16 cellular contexts compared by ENCODE assay signal in the genomic region with DNA sequence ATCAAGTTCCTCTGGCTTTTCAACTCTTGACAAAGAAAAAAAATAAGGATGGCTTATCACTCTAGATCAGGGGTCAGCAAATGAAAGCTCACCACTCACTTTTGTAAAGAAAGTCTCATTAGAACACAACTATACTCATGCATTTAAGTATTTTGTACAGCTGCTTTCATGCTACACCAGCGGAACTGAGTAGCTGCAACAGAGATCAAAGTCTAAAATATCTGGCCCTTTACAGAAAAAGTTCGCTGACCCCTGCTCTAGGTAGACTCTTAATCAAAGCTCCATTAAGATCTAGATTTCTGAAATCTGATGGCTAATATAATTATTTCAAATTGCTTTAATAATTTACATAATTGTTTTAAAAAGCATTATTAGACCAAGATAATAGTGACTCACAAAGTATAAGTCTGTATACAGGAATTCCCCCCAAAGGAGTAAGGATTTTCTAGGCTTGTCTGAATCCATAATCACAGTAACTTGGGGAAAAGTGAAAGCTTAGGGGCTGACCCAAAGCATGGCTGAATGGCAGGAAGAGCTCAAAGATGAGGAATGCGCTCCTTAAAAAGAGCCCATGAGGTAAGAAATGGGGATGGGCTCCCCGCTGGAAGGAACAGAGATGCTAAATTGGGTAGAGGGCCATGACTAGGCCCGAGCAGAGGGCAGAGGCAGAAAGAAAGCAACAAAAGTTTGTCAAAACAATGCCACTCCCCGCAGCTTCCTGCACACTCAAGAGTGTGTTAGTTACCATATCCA.
DNase-seq lines count a peak whose midpoint lies in the region; ATAC-seq, FAIRE-seq and TF ChIP-seq lines count a peak whose summit lies in the region.
"Had no signal": no experiment of that assay in that cellular context is flagged by ENCODE, and none has a peak within 500 bp of the region (broad histone marks: within the 10 kb centered on the region; RNA-seq: fewer than 3 reads in every experiment).

No MANE protein-coding gene starts in this region.

- peak overlapping the region; percentile 77 for H3K4me3 Mint-ChIP-seq in T-helper 2 cell treated with Interferon-gamma antibody and Interleukin-4, amounts not matched to agents 5 μg/mL and 100 μg/mL, for 36 hours

- peaks cover 47% of the 10 kb centered on the region for H3K36me3 Mint-ChIP-seq in T-helper 2 cell treated with Interferon-gamma antibody and Interleukin-4, amounts not matched to agents 5 μg/mL and 100 μg/mL, for 36 hours (ENCODE audit: low read depth)

- H4K8ac ChIP-seq in trophoblast cell (ENCODE audit: low read depth, low read length) = no peak overlapping the region

- H3K18ac ChIP-seq in trophoblast cell (ENCODE audit: low read length) = no peak overlapping the region

- H3K9ac ChIP-seq in Karpas-422 (ENCODE audit: low read length) = peak overlapping the region; percentile 59
- H3K9ac ChIP-seq in GM12878 (ENCODE audit: control insufficient read depth, insufficient read depth, low read length) = peak overlapping the region; percentile 53
- H3K9ac ChIP-seq in trophoblast cell (ENCODE audit: low read length) = no peak overlapping the region

- no peak overlapping the region for H2AK5ac ChIP-seq in trophoblast cell (ENCODE audit: low read length)

- H3K27ac ChIP-seq in Karpas-422 (ENCODE audit: low read length) (peak overlapping the region; percentile 83), GM12878 (ENCODE audit: control insufficient read depth, insufficient read depth) (peak overlapping the region; percentile 91), trophoblast cell (ENCODE audit: low read depth, low read length) (no peak overlapping the region), coronary artery (no peak overlapping the region), SJCRH30 (no peak overlapping the region)

- no peak overlapping the region for H2BK5ac ChIP-seq in trophoblast cell (ENCODE audit: low read depth, low read length, poor library complexity)

- TF ChIP-seq EP300 in GM12878 (IDR thresholded peaks at IDR 0.05; ENCODE audit: borderline replicate concordance in 1 of 2, control insufficient read depth in 1 of 2, low read depth in 2 of 2, low read length in 2 of 2) = no peak

- H3K4me1 ChIP-seq in Karpas-422 (ENCODE audit: low read length) (peaks cover 86% of the 10 kb centered on the region), GM12878 (ENCODE audit: control insufficient read depth, insufficient read depth, low read length) (peaks cover 58% of the 10 kb centered on the region), trophoblast cell (ENCODE audit: control insufficient read depth in 1 of 2, insufficient read depth in 2 of 2, low read length in 2 of 2) (peaks cover 8 to 9% of the 10 kb centered on the region in 2 experiments), SJCRH30 (peaks cover 3% of the 10 kb centered on the region)

- H3K27ac Mint-ChIP-seq in T-helper 2 cell treated with Interferon-gamma antibody and Interleukin-4, amounts not matched to agents 5 μg/mL and 100 μg/mL, for 36 hours = peak overlapping the region; percentile 95

- no peak for FAIRE-seq in GM12878 (lab: Jason Lieb, UNC)
- FAIRE-seq: A204.1, islet of Langerhans had no signal

- no peak for TF ChIP-seq POLR2A in GM12878 (IDR thresholded peaks at IDR 0.05; ENCODE audit: low read depth, low read length)

- CTCF ChIA-PET in GM12878 (lab: Yijun Ruan, JAX) = interaction anchor here (0.7 to 3.1 kb wide), 15 partner anchors 9 to 184 kb away, joined by 3 to 15 read pairs (median 3); no protein-coding TSS in a partner anchor

- no peaks in the 10 kb centered on the region for H3K9me2 ChIP-seq in Karpas-422 (replicated peaks; ENCODE audit: insufficient read depth, low read length)

- peak; percentile 1 for ATAC-seq in GM12878
- ATAC-seq: Right ventricle myocardium inferior had no signal

- DNase-seq in T-helper 2 cell treated with Interferon-gamma antibody and Interleukin-4, amounts not matched to agents 5 μg/mL and 100 μg/mL, for 36 hours (ENCODE audit: low spot score) = no peak
- no peak for DNase-seq in T-helper 2 cell
- DNase-seq in Karpas-422 = no peak
- no peak for DNase-seq in GM12878 (ENCODE audit: low read depth, low spot score)
- DNase-seq in trophoblast cell = no peak
- no peak for DNase-seq in coronary artery (ENCODE audit: low spot score)
- no peak for DNase-seq in activated gamma-delta T cell (lab: John Stamatoyannopoulos, UW)
- no peak for DNase-seq in SJCRH30
- DNase-seq: cortex of kidney, foreskin fibroblast, NCI-H1436 treated with DMSO at 0.1 percent for 48 hours, NCI-H524 treated with DMSO at 0.1 percent for 48 hours had no signal

- no peak overlapping the region for H4K12ac ChIP-seq in trophoblast cell (ENCODE audit: low read depth, low read length)

- POLR2A ChIA-PET in GM12878 (lab: Charles Lee) = interaction anchor here (0.7 to 5.1 kb wide), 11 partner anchors 8 to 136 kb away, joined by 3 to 42 read pairs (median 5); no protein-coding TSS in a partner anchor

- H2AFZ ChIP-seq in Karpas-422 (ENCODE audit: low read length) (no peak overlapping the region), GM12878 (ENCODE audit: control insufficient read depth, low read depth, low read length) (no peak overlapping the region), trophoblast cell (ENCODE audit: insufficient read depth, low read length, poor library complexity) (no peak overlapping the region)

- intact Hi-C loops in GM12878 (cut with micrococcal nuclease; ENCODE audit: unreplicated experiment) = loop anchor here (5.0 kb wide), 3 partner anchors 45 to 115 kb away; no protein-coding TSS in a partner anchor

- H3K4me2 ChIP-seq in Karpas-422 (ENCODE audit: low read depth, low read length, poor library complexity, severe bottlenecking) (peak overlapping the region; percentile 38), GM12878 (ENCODE audit: control insufficient read depth, insufficient read depth) (peak overlapping the region; percentile 60), trophoblast cell (ENCODE audit: low read length) (no peak overlapping the region)

- in situ Hi-C loops in GM12878 (cut with MboI) = no loop called here

- TF ChIP-seq CTCF in GM12878 (IDR thresholded peaks at IDR 0.05 in 2 of 3, conservative IDR thresholded peaks at IDR 0.05 in 1 of 3; ENCODE audit: control insufficient read depth in 2 of 3, extremely low read depth in 1 of 3, insufficient read depth in 1 of 3, low read depth in 3 of 3, low read length in 3 of 3) (no peak), coronary artery (IDR thresholded peaks at IDR 0.05) (no peak)

- H3K9me3 Mint-ChIP-seq in T-helper 2 cell treated with Interferon-gamma antibody and Interleukin-4, amounts not matched to agents 5 μg/mL and 100 μg/mL, for 36 hours = no peaks in the 10 kb centered on the region

- H4K91ac ChIP-seq in trophoblast cell (ENCODE audit: low read depth, low read length) = no peak overlapping the region

- no peak overlapping the region for H3K4ac ChIP-seq in trophoblast cell (ENCODE audit: low read depth, low read length)

- no peak overlapping the region for H3K14ac ChIP-seq in trophoblast cell (ENCODE audit: low read length)

- H2BK120ac ChIP-seq in trophoblast cell (ENCODE audit: insufficient read depth, low read length, poor library complexity) = peak overlapping the region; percentile 43

- H3K27me3 Mint-ChIP-seq in T-helper 2 cell treated with Interferon-gamma antibody and Interleukin-4, amounts not matched to agents 5 μg/mL and 100 μg/mL, for 36 hours (ENCODE audit: low read depth) = no peaks in the 10 kb centered on the region

- H3K4me1 Mint-ChIP-seq in T-helper 2 cell treated with Interferon-gamma antibody and Interleukin-4, amounts not matched to agents 5 μg/mL and 100 μg/mL, for 36 hours (ENCODE audit: low read depth) = peaks cover 75% of the 10 kb centered on the region

- no peaks in the 10 kb centered on the region for H3K27me3 ChIP-seq in Karpas-422 (ENCODE audit: low read length)
- H3K27me3 ChIP-seq in GM12878 (replicated peaks in 1 of 2; ENCODE audit: control insufficient read depth in 2 of 2, insufficient read depth in 2 of 2, low read length in 1 of 2) = no peaks in the 10 kb centered on the region
- H3K27me3 ChIP-seq in trophoblast cell (ENCODE audit: insufficient read depth, low read length) = no peaks in the 10 kb centered on the region
- no peaks in the 10 kb centered on the region for H3K27me3 ChIP-seq in SJCRH30
- H3K27me3 ChIP-seq: tibial nerve had no signal

- H3K79me2 ChIP-seq in Karpas-422 (ENCODE audit: low read length) = peaks cover 63% of the 10 kb centered on the region
- peaks cover 65% of the 10 kb centered on the region for H3K79me2 ChIP-seq in GM12878 (ENCODE audit: control insufficient read depth, insufficient read depth, low read length)
- no peaks in the 10 kb centered on the region for H3K79me2 ChIP-seq in trophoblast cell (ENCODE audit: control insufficient read depth, insufficient read depth, low read length, poor library complexity)

- H3K9me3 ChIP-seq in Karpas-422 (ENCODE audit: low read length) (0 out of 2 replicates have a peak, but pooled peaks cover 6% of the 10 kb centered on the region), GM12878 (replicated peaks; ENCODE audit: control insufficient read depth, insufficient read depth, low read length) (no peaks in the 10 kb centered on the region), trophoblast cell (ENCODE audit: insufficient read depth, low read depth, low read length) (no peaks in the 10 kb centered on the region), SJCRH30 (replicated peaks) (no peaks in the 10 kb centered on the region)
- H3K9me3 ChIP-seq: tibial nerve had no signal

- H4K20me1 ChIP-seq in Karpas-422 (ENCODE audit: insufficient read depth, low read depth, low read length) (no peaks in the 10 kb centered on the region; the same call in 1 of the 2 replicates), GM12878 (ENCODE audit: control insufficient read depth, insufficient read depth) (no peaks in the 10 kb centered on the region)

- WGBS in GM12878 (ENCODE audit: insufficient coverage, insufficient replicate concordance, low lambda C conversion rate, missing lambda C conversion rate) = 22% methylated on average over 6 of the region's 6 CpGs
- no CpG with 5 or more reads among the region's 6 CpGs for WGBS in trophoblast cell (ENCODE audit: extremely low coverage, insufficient coverage, insufficient read length)

- H2BK12ac ChIP-seq in trophoblast cell (ENCODE audit: low read length) = no peak overlapping the region

- no peak for TF ChIP-seq RAD21 in GM12878 (IDR thresholded peaks at IDR 0.05; ENCODE audit: insufficient read depth, low read depth, low read length)

- RAD21 ChIA-PET in GM12878 (lab: Charles Lee; ENCODE audit: unreplicated experiment) = interaction anchor here (0.6 to 7.5 kb wide), 25 partner anchors 11 to 386 kb away, joined by 3 to 80 read pairs (median 5); no protein-coding TSS in a partner anchor

- H3K79me1 ChIP-seq in trophoblast cell (ENCODE audit: low read length) = no peaks in the 10 kb centered on the region

- SMC1A ChIA-PET in GM12878 (lab: Charles Lee; ENCODE audit: uncharacterized antibody, unreplicated experiment) = interaction anchor here (0.6 to 24.5 kb wide), 25 partner anchors 8 to 320 kb away, joined by 3 to 624 read pairs (median 5); no protein-coding TSS in a partner anchor

- H3K23ac ChIP-seq in trophoblast cell (ENCODE audit: low read length) = no peak overlapping the region

- no TSS peak for BruUV-seq in GM12878 (replicated peaks; lab: Mats Ljungman, UMichigan)

- H3K4me3 ChIP-seq in Karpas-422 (ENCODE audit: low read length) (no peak overlapping the region), GM12878 (0 out of 2 replicates have a peak overlapping the region, but pooled peaks have one; percentile 22), trophoblast cell (ENCODE audit: low read depth, low read length) (no peak overlapping the region), coronary artery (no peak overlapping the region), SJCRH30 (no peak overlapping the region)
- H3K4me3 ChIP-seq: tibial nerve had no signal

- H3K36me3 ChIP-seq in Karpas-422 (ENCODE audit: insufficient read depth, low read length) (peaks cover 16% of the 10 kb centered on the region; the same call in 1 of the 2 replicates), GM12878 (ENCODE audit: control insufficient read depth in 2 of 2, insufficient read depth in 2 of 2, low read length in 1 of 2) (peaks cover 2 to 5% of the 10 kb centered on the region in 2 experiments; a peak in 2 of 4 replicates), trophoblast cell (ENCODE audit: control insufficient read depth in 1 of 2, insufficient read depth in 2 of 2, low read length in 2 of 2) (peaks cover 6 to 7% of the 10 kb centered on the region in 2 experiments), SJCRH30 (peaks cover 3% of the 10 kb centered on the region; the same call in 1 of the 2 replicates)
- H3K36me3 ChIP-seq: tibial nerve had no signal

Comparison
In these comparisons a context has a peak if more than half of its experiments do, and no peak if none do; other contexts are left out.
1. H3K27ac ChIP-seq: peak in Karpas-422 (single experiment) and GM12878 (single experiment); none in trophoblast cell (single experiment), coronary artery (0 of 2) and SJCRH30 (single experiment).